In the genomic region with DNA sequence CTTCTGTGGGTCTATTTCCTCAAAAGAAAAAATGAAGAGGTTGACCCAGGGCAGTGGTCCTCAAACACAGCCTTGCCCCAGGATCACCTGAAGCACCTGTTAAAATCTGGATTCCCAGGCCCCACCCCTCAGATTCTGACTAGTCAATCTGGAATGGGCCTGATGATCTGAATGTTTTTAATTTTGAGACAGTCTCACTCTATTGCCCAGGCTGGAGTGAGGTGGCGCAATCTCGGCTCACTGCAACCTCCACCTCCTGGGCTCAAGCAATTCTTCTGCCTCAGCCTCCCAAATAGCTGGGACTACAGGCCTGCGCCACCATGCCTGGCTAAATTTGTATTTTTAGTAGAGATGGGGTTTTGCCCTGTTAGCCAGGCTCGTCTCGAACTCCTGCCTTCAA, we compare ENCODE assay signal across 7 cellular contexts. TPM values are rescaled to one million over a fixed set of nuclear protein-coding genes. Genes with fewer than 3 reads are reported as not detected.
DNase-seq lines count a peak whose midpoint lies in the region; ATAC-seq and TF ChIP-seq lines count a peak whose summit lies in the region.
"Not testable (repeated sequence)": the region's sequence is repeated elsewhere in the genome, so short reads cannot be mapped to it uniquely, and the experiment has no call there.

No MANE protein-coding gene starts in this region.

- peaks cover 39% of the 10 kb centered on the region for H3K4me1 ChIP-seq in right cardiac atrium (ENCODE audit: control insufficient read depth, insufficient read depth, low read length)

- not testable (repeated sequence) for H3K27me3 ChIP-seq in right cardiac atrium (ENCODE audit: control insufficient read depth, insufficient read depth)

- not testable (repeated sequence) for H3K9me3 Mint-ChIP-seq in IgD-negative memory B cell; T-helper 1 cell treated with Interleukin-12 subunit alpha and Interleukin-12 subunit beta and Interleukin-4 antibody, amounts not matched to agents 30 μg/mL and 1 μg/mL, for 36 hours; activated naive CD4-positive, alpha-beta T cell treated with anti-CD3 and anti-CD28 coated beads, Interleukin-2, amount 10 ng/mL, durations not matched to agents 7 days and 5 days; dendritic cell treated with granulocyte-macrophage colony-stimulating factor and Interleukin-4, amounts not matched to agents 40 ng/mL and 50 ng/mL, for 4 days; nephron; stimulated activated memory B cell treated with anti-CD40 and anti-IgM and Interleukin-4, amounts not matched to agents 10 μg/mL and 1 μg/mL and 100 μg/mL, for 72 hours

- H3K27ac ChIP-seq in right cardiac atrium (ENCODE audit: low read length): peak overlapping the region; percentile 98

- not testable (repeated sequence) for H3K4me3 ChIP-seq in right cardiac atrium (ENCODE audit: low read length)

- ATAC-seq in right cardiac atrium; stimulated activated memory B cell treated with anti-CD40 and anti-IgM and Interleukin-4, amounts not matched to agents 10 μg/mL and 1 μg/mL and 100 μg/mL, for 72 hours: not testable (repeated sequence)

- H3K4me1 Mint-ChIP-seq in IgD-negative memory B cell: peaks cover 52 to 67% (median 64%) of the 10 kb centered on the region in 3 donors
- peaks cover 72% of the 10 kb centered on the region for H3K4me1 Mint-ChIP-seq in T-helper 1 cell treated with Interleukin-12 subunit alpha and Interleukin-12 subunit beta and Interleukin-4 antibody, amounts not matched to agents 30 μg/mL and 1 μg/mL, for 36 hours (ENCODE audit: low read depth)
- peaks cover 67% of the 10 kb centered on the region for H3K4me1 Mint-ChIP-seq in activated naive CD4-positive, alpha-beta T cell treated with anti-CD3 and anti-CD28 coated beads, Interleukin-2, amount 10 ng/mL, durations not matched to agents 7 days and 5 days
- peaks cover 83% of the 10 kb centered on the region for H3K4me1 Mint-ChIP-seq in dendritic cell treated with granulocyte-macrophage colony-stimulating factor and Interleukin-4, amounts not matched to agents 40 ng/mL and 50 ng/mL, for 4 days (ENCODE audit: low read depth)
- peaks cover 68% of the 10 kb centered on the region for H3K4me1 Mint-ChIP-seq in nephron
- peaks cover 86% of the 10 kb centered on the region for H3K4me1 Mint-ChIP-seq in stimulated activated memory B cell treated with anti-CD40 and anti-IgM and Interleukin-4, amounts not matched to agents 10 μg/mL and 1 μg/mL and 100 μg/mL, for 72 hours

- H3K27ac Mint-ChIP-seq in IgD-negative memory B cell (peak overlapping the region; percentile 88 to 97 (median 96)), nephron (peak overlapping the region; percentile 88 to 98 (median 95))
- H3K27ac Mint-ChIP-seq in T-helper 1 cell treated with Interleukin-12 subunit alpha and Interleukin-12 subunit beta and Interleukin-4 antibody, amounts not matched to agents 30 μg/mL and 1 μg/mL, for 36 hours: peak overlapping the region; percentile 100
- H3K27ac Mint-ChIP-seq in activated naive CD4-positive, alpha-beta T cell treated with anti-CD3 and anti-CD28 coated beads, Interleukin-2, amount 10 ng/mL, durations not matched to agents 7 days and 5 days: peak overlapping the region; percentile 90
- peak overlapping the region; percentile 83 for H3K27ac Mint-ChIP-seq in dendritic cell treated with granulocyte-macrophage colony-stimulating factor and Interleukin-4, amounts not matched to agents 40 ng/mL and 50 ng/mL, for 4 days
- H3K27ac Mint-ChIP-seq in stimulated activated memory B cell treated with anti-CD40 and anti-IgM and Interleukin-4, amounts not matched to agents 10 μg/mL and 1 μg/mL and 100 μg/mL, for 72 hours: peak overlapping the region; percentile 97

- H3K27me3 Mint-ChIP-seq in IgD-negative memory B cell; T-helper 1 cell treated with Interleukin-12 subunit alpha and Interleukin-12 subunit beta and Interleukin-4 antibody, amounts not matched to agents 30 μg/mL and 1 μg/mL, for 36 hours (ENCODE audit: low read depth); activated naive CD4-positive, alpha-beta T cell treated with anti-CD3 and anti-CD28 coated beads, Interleukin-2, amount 10 ng/mL, durations not matched to agents 7 days and 5 days; dendritic cell treated with granulocyte-macrophage colony-stimulating factor and Interleukin-4, amounts not matched to agents 40 ng/mL and 50 ng/mL, for 4 days; nephron (ENCODE audit: low read depth); stimulated activated memory B cell treated with anti-CD40 and anti-IgM and Interleukin-4, amounts not matched to agents 10 μg/mL and 1 μg/mL and 100 μg/mL, for 72 hours: not testable (repeated sequence)

- H3K9me3 ChIP-seq in right cardiac atrium (ENCODE audit: control insufficient read depth, low read length): not testable (repeated sequence)

- peak overlapping the region; percentile 30 to 88 (median 49) for H3K4me3 Mint-ChIP-seq in IgD-negative memory B cell
- peak overlapping the region; percentile 91 for H3K4me3 Mint-ChIP-seq in T-helper 1 cell treated with Interleukin-12 subunit alpha and Interleukin-12 subunit beta and Interleukin-4 antibody, amounts not matched to agents 30 μg/mL and 1 μg/mL, for 36 hours
- peak overlapping the region; percentile 94 for H3K4me3 Mint-ChIP-seq in activated naive CD4-positive, alpha-beta T cell treated with anti-CD3 and anti-CD28 coated beads, Interleukin-2, amount 10 ng/mL, durations not matched to agents 7 days and 5 days
- not testable (repeated sequence) for H3K4me3 Mint-ChIP-seq in dendritic cell treated with granulocyte-macrophage colony-stimulating factor and Interleukin-4, amounts not matched to agents 40 ng/mL and 50 ng/mL, for 4 days; nephron; stimulated activated memory B cell treated with anti-CD40 and anti-IgM and Interleukin-4, amounts not matched to agents 10 μg/mL and 1 μg/mL and 100 μg/mL, for 72 hours

- H3K36me3 Mint-ChIP-seq in IgD-negative memory B cell; nephron (ENCODE audit: low read depth): not testable (repeated sequence)
- peaks cover 51% of the 10 kb centered on the region for H3K36me3 Mint-ChIP-seq in T-helper 1 cell treated with Interleukin-12 subunit alpha and Interleukin-12 subunit beta and Interleukin-4 antibody, amounts not matched to agents 30 μg/mL and 1 μg/mL, for 36 hours (ENCODE audit: low read depth)
- peaks cover 74% of the 10 kb centered on the region for H3K36me3 Mint-ChIP-seq in activated naive CD4-positive, alpha-beta T cell treated with anti-CD3 and anti-CD28 coated beads, Interleukin-2, amount 10 ng/mL, durations not matched to agents 7 days and 5 days
- H3K36me3 Mint-ChIP-seq in dendritic cell treated with granulocyte-macrophage colony-stimulating factor and Interleukin-4, amounts not matched to agents 40 ng/mL and 50 ng/mL, for 4 days (ENCODE audit: low read depth): peaks cover 34% of the 10 kb centered on the region
- H3K36me3 Mint-ChIP-seq in stimulated activated memory B cell treated with anti-CD40 and anti-IgM and Interleukin-4, amounts not matched to agents 10 μg/mL and 1 μg/mL and 100 μg/mL, for 72 hours: peaks cover 14% of the 10 kb centered on the region

- CTCF ChIA-PET in activated naive CD4-positive, alpha-beta T cell treated with anti-CD3 and anti-CD28 coated beads, Interleukin-2, amount 10 ng/mL, durations not matched to agents 7 days and 5 days (lab: Charles Lee): interaction anchor here (29.3 kb wide), 1 partner anchor 20 kb away, joined by 716 read pairs; no protein-coding TSS in a partner anchor

- intact Hi-C loops in dendritic cell treated with granulocyte-macrophage colony-stimulating factor and Interleukin-4, amounts not matched to agents 40 ng/mL and 50 ng/mL, for 4 days (cut with micrococcal nuclease); right cardiac atrium (cut with DNase I): not testable (repeated sequence)

- DNase-seq in activated naive CD4-positive, alpha-beta T cell treated with anti-CD3 and anti-CD28 coated beads, Interleukin-2, amount 10 ng/mL, durations not matched to agents 7 days and 5 days: not testable (repeated sequence)
- DNase-seq in right cardiac atrium: peak in 2 of 3 donors; percentile 17 to 29

- WGBS in right cardiac atrium: 81% methylated on average over 5 of the region's 5 CpGs

- TF ChIP-seq CTCF in nephron (IDR thresholded peaks at IDR 0.05; ENCODE audit: unreplicated experiment in 3 of 3): not testable (repeated sequence)

RNA-seq across cellular contexts. Expression of gene HDAC7, which starts 4.3 kb away (rescaled TPM):
- polyA plus RNA-seq in IgD-negative memory B cell (20.9 TPM), right cardiac atrium (38.0 TPM)
- total RNA-seq in right cardiac atrium: 10 to 100 TPM; 46.5 to 60.1 (median 51.1) TPM

RNA-seq across cellular contexts. Expression of gene SLC48A1, which starts 42.4 kb away (rescaled TPM):
- polyA plus RNA-seq in IgD-negative memory B cell (21.7 TPM), right cardiac atrium (22.0 TPM)
- 10 to 100 TPM; 26.5 to 30.1 (median 27.6) TPM for total RNA-seq in right cardiac atrium

RNA-seq across cellular contexts. Expression of gene RAPGEF3, which starts 56.8 kb away (rescaled TPM):
- 0.26 TPM for polyA plus RNA-seq in IgD-negative memory B cell
- 10 to 100 TPM; 14.1 to 28.7 (median 23.3) TPM for total RNA-seq in right cardiac atrium
- polyA plus RNA-seq in right cardiac atrium: 44.9 TPM

Comparison
In these comparisons a context has a peak if more than half of its experiments do, and no peak if none do; other contexts are left out.
1. RNA of gene RAPGEF3, which starts 56.8 kb away (polyA plus RNA-seq): 44.9 TPM in right cardiac atrium (single experiment); 0.26 TPM in IgD-negative memory B cell (single experiment); every median in the first group is over 10 times any median in the second.
2. Peak in every context shown above with its lines, with median percentiles within 50 percentile points of each other: H3K27ac Mint-ChIP-seq.